In genomic region chr19:11987405-11988231, GRCh38 we compare ENCODE assay signal across 8 cellular contexts. TPM values are rescaled to one million over a fixed set of nuclear protein-coding genes. Genes with fewer than 3 reads are reported as not detected.
A peak's percentile ranks its signal among the peaks of the same experiment; 100 is the strongest.
DNase-seq lines count a peak whose midpoint lies in the region; ATAC-seq and TF ChIP-seq lines count a peak whose summit lies in the region.

No MANE protein-coding gene starts in this region.

- H3K4me3 ChIP-seq in HCT116 (replicated peaks in 1 of 2; ENCODE audit: low read depth in 1 of 2, low read length in 2 of 2) = peak overlapping the region; percentile 62 to 66
- H3K4me3 ChIP-seq in adipocyte (ENCODE audit: low read length) = peak overlapping the region; percentile 92
- H3K4me3 ChIP-seq in left ventricle myocardium inferior = peak overlapping the region; percentile 83
- H3K4me3 ChIP-seq in upper lobe of right lung = peak overlapping the region; percentile 97

- no peaks in the 10 kb centered on the region for H3K79me2 ChIP-seq in HCT116 (ENCODE audit: insufficient read depth, low read length)

- DNase-seq in ELR (ENCODE audit: low read depth) = peak; percentile 97
- peak; percentile 68 for DNase-seq in HCT116 (ENCODE audit: low read depth, low spot score)
- peak; percentile 86 for DNase-seq in NCI-H1092 treated with DMSO at 0.1 percent for 48 hours (lab: John Stamatoyannopoulos, UW)
- DNase-seq in SW480 (ENCODE audit: low spot score) = peak; percentile 97
- peak; percentile 98 for DNase-seq in adipocyte (ENCODE audit: low read depth)
- DNase-seq in left ventricle myocardium inferior = peak; percentile 97
- peak; percentile 82 for DNase-seq in progenitor cell of endocrine pancreas (ENCODE audit: low spot score, unreplicated experiment)
- DNase-seq in upper lobe of right lung = peak; percentile 98

- H3K4me1 ChIP-seq in HCT116 (ENCODE audit: control insufficient read depth in 1 of 2, insufficient read depth in 2 of 2, low read length in 2 of 2) (peaks cover 0 to 10% of the 10 kb centered on the region in 2 experiments; a peak in 2 of 4 replicates), adipocyte (ENCODE audit: control insufficient read depth, insufficient read depth, low read length) (peaks cover 5% of the 10 kb centered on the region), left ventricle myocardium inferior (peaks cover 28% of the 10 kb centered on the region), upper lobe of right lung (no peaks in the 10 kb centered on the region)

- H3K27ac ChIP-seq in HCT116 (ENCODE audit: low read depth, low read length) (no peak overlapping the region), left ventricle myocardium inferior (replicated peaks) (peak overlapping the region; percentile 83), upper lobe of right lung (peak overlapping the region; percentile 86)

- TSS peak; percentile 53 for BruUV-seq in HCT116 (replicated peaks; lab: Mats Ljungman, UMichigan)

- peaks cover 7% of the 10 kb centered on the region for H3K4me1 Mint-ChIP-seq in progenitor cell of endocrine pancreas (ENCODE audit: low read depth)

- no peak for TF ChIP-seq CTCF in HCT116 (IDR thresholded peaks at IDR 0.05 in 2 of 3, conservative IDR thresholded peaks at IDR 0.05 in 1 of 3; ENCODE audit: borderline replicate concordance in 1 of 3, insufficient read depth in 1 of 3, low read depth in 2 of 3, low read length in 2 of 3)
- TF ChIP-seq CTCF in left ventricle myocardium inferior (IDR thresholded peaks at IDR 0.05; ENCODE audit: borderline replicate concordance) = no peak
- TF ChIP-seq CTCF in progenitor cell of endocrine pancreas (IDR thresholded peaks at IDR 0.05; ENCODE audit: unreplicated experiment) = no peak
- no peak for TF ChIP-seq CTCF in upper lobe of right lung (IDR thresholded peaks at IDR 0.05)

- peak overlapping the region; percentile 99 for H3K4me3 Mint-ChIP-seq in progenitor cell of endocrine pancreas (ENCODE audit: low read depth)

- TF ChIP-seq RAD21 in HCT116 (IDR thresholded peaks at IDR 0.05; ENCODE audit: low read depth) = no peak

- intact Hi-C loops in HCT116 (cut with micrococcal nuclease) (loop anchor here (5.0 kb wide), 2 partner anchors 175 to 430 kb away; partner anchors contain the start of genes ELOF1 and ZNF440), left ventricle myocardium inferior (cut with micrococcal nuclease) (loop anchor here (10.0 kb wide), 1 partner anchor 63 kb away; the partner anchor contains the start of gene ZNF700), upper lobe of right lung (cut with DNase I) (no loop called here)

- peak overlapping the region; percentile 99 for H3K27ac Mint-ChIP-seq in progenitor cell of endocrine pancreas

- POLR2A ChIA-PET in HCT116 (lab: Charles Lee) = no interaction called here

- H2AFZ ChIP-seq in HCT116 (ENCODE audit: low read depth, low read length, poor library complexity, severe bottlenecking) = peak overlapping the region; percentile 61

- RAD21 ChIA-PET in HCT116 (lab: Charles Lee; ENCODE audit: low non-redundant PET in 1 of 2, low total read pairs in 2 of 2, uncharacterized antibody in 2 of 2, unreplicated experiment in 2 of 2) = interaction anchor here (1.3 to 1.6 kb wide), 3 partner anchors 64 to 190 kb away, joined by 3 to 9 read pairs (median 8); no protein-coding TSS in a partner anchor

- ATAC-seq in HCT116 (peak; percentile 94), upper lobe of right lung (peak; percentile 100)

- peaks cover 8% of the 10 kb centered on the region for H3K36me3 Mint-ChIP-seq in progenitor cell of endocrine pancreas (ENCODE audit: insufficient read depth)

- H3K9me3 Mint-ChIP-seq in progenitor cell of endocrine pancreas (ENCODE audit: low read depth) = peaks cover 18% of the 10 kb centered on the region

- H3K27me3 ChIP-seq in HCT116 (ENCODE audit: insufficient read depth, low read length) (no peaks in the 10 kb centered on the region), adipocyte (replicated peaks; ENCODE audit: control insufficient read depth, insufficient read depth, low read length) (no peaks in the 10 kb centered on the region), left ventricle myocardium inferior (ENCODE audit: low read depth) (no peaks in the 10 kb centered on the region), upper lobe of right lung (no peaks in the 10 kb centered on the region)

- H3K9me2 ChIP-seq in HCT116 (ENCODE audit: insufficient read depth) = no peaks in the 10 kb centered on the region

- no peaks in the 10 kb centered on the region for H4K20me1 ChIP-seq in HCT116 (ENCODE audit: insufficient read depth)

- H3K36me3 ChIP-seq in HCT116 (ENCODE audit: control insufficient read depth in 1 of 2, insufficient read depth in 2 of 2, low read length in 2 of 2) (no peaks in the 10 kb centered on the region), adipocyte (ENCODE audit: control insufficient read depth, insufficient read depth, low read length, severe bottlenecking) (no peaks in the 10 kb centered on the region), left ventricle myocardium inferior (no peaks in the 10 kb centered on the region), upper lobe of right lung (no peaks in the 10 kb centered on the region)

- peak overlapping the region; percentile 76 for H3K4me2 ChIP-seq in HCT116 (ENCODE audit: low read length)

- H3K9ac ChIP-seq in HCT116 (ENCODE audit: low read length) (peak overlapping the region; percentile 53), adipocyte (ENCODE audit: low read length) (peak overlapping the region; percentile 91)

- CTCF ChIA-PET in HCT116 (lab: Charles Lee) = interaction anchor here (2.0 kb wide), 1 partner anchor 64 kb away, joined by 5 read pairs; no protein-coding TSS in a partner anchor

- no peak for TF ChIP-seq POLR2A in HCT116 (IDR thresholded peaks at IDR 0.05; ENCODE audit: borderline replicate concordance, extremely low read depth, insufficient read depth, insufficient read length)

- H3K9me3 ChIP-seq in HCT116 (ENCODE audit: control insufficient read depth in 1 of 2, insufficient read depth in 1 of 2, low read depth in 1 of 2, low read length in 2 of 2) (peaks cover under 1 to 3% of the 10 kb centered on the region in 2 experiments; a peak in 2 of 4 replicates), adipocyte (ENCODE audit: control insufficient read depth, low read length) (peaks cover 6% of the 10 kb centered on the region), left ventricle myocardium inferior (replicated peaks) (peaks cover 3% of the 10 kb centered on the region), upper lobe of right lung (no peaks in the 10 kb centered on the region)

- no peaks in the 10 kb centered on the region for H3K27me3 Mint-ChIP-seq in progenitor cell of endocrine pancreas

TF ChIP-seq in HCT116, 20 proteins besides CTCF, POLR2A, EP300 and RAD21:
- TF ChIP-seq ZBTB33 (IDR thresholded peaks at IDR 0.05; ENCODE audit: extremely low read depth, insufficient replicate concordance, low read length) (no peak), POLR2AphosphoS5 (IDR thresholded peaks at IDR 0.05; ENCODE audit: low read depth, low read length) (peak; percentile 47)

RNA-seq across cellular contexts. Expression of gene ZNF763, which starts 22.8 kb away (rescaled TPM):
- total RNA-seq in HCT116 (2021; ENCODE audit: unreplicated experiment) (not detected), left ventricle myocardium inferior (3.1 TPM), progenitor cell of endocrine pancreas (8.7 and 8.9 TPM in 2 replicates), upper lobe of right lung (5.2 TPM)
- polyA plus RNA-seq in HCT116 (2012) = 0.08 TPM in 1 of 2 replicates, not detected in the other

RNA-seq across cellular contexts. Expression of gene ZNF433, which starts 47.9 kb away (rescaled TPM):
- not detected for total RNA-seq in HCT116 (2021; ENCODE audit: unreplicated experiment)
- not detected in 2 replicates for polyA plus RNA-seq in HCT116 (2012)
- 3.4 TPM for total RNA-seq in left ventricle myocardium inferior
- total RNA-seq in progenitor cell of endocrine pancreas = 9.1 and 10.7 TPM in 2 replicates
- 5.1 TPM for total RNA-seq in upper lobe of right lung
